Comparison of ENCODE assay signal across 20 cellular contexts in the genomic region with DNA sequence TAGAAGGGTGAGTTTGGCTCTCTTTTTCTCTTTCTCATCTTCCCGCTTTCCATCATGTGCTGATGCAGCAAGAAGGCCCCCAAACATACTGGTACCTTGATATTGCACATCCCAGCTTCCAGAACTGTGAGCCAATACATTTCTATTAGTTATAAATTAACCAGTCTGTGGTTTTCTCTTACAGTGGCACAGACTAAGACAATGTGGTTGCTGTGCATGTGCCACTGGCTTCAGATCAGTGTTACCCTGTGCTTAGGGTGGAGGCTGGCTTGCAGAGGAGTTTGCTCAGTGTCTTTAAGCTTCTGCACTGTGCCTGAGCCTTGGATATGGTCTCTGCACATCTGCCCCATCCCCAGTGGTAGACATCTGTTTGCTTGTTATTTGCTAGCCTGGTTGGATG. TPM values are rescaled to one million over a fixed set of nuclear protein-coding genes. Genes with fewer than 3 reads are reported as not detected.
A peak's percentile ranks its signal among the peaks of the same experiment; 100 is the strongest.
DNase-seq lines count a peak whose midpoint lies in the region; ATAC-seq, FAIRE-seq and TF ChIP-seq lines count a peak whose summit lies in the region.
"Had no signal": no experiment of that assay in that cellular context is flagged by ENCODE, and none has a peak within 500 bp of the region (broad histone marks: within the 10 kb centered on the region; RNA-seq: fewer than 3 reads in every experiment).

No MANE protein-coding gene starts in this region.

- no peaks in the 10 kb centered on the region for H4K20me1 ChIP-seq in GM12878 (ENCODE audit: control insufficient read depth, insufficient read depth)
- H4K20me1 ChIP-seq: BLaER1 had no signal

- no peaks in the 10 kb centered on the region; the same call in 2 of the 3 replicates for H3K9me3 ChIP-seq in GM12878 (replicated peaks; ENCODE audit: control insufficient read depth, insufficient read depth, low read length)
- H3K9me3 ChIP-seq in small intestine (ENCODE audit: control insufficient read depth, low read depth) = no peaks in the 10 kb centered on the region

- intact Hi-C loops in GM12878 (cut with micrococcal nuclease; ENCODE audit: unreplicated experiment) = no loop called here

- no peaks in the 10 kb centered on the region; a peak in 1 of 4 replicates for H3K36me3 ChIP-seq in GM12878 (ENCODE audit: control insufficient read depth in 2 of 2, insufficient read depth in 2 of 2, low read length in 1 of 2)
- no peaks in the 10 kb centered on the region for H3K36me3 ChIP-seq in small intestine (ENCODE audit: control insufficient read depth in 2 of 2, insufficient read depth in 2 of 2, low read length in 2 of 2)
- H3K36me3 ChIP-seq: BLaER1 had no signal

- H3K4me3 Mint-ChIP-seq in activated naive CD4-positive, alpha-beta T cell treated with anti-CD3 and anti-CD28 coated beads, Interleukin-2, amount 50 U/mL, for 24 hours = no peak overlapping the region
- no peak overlapping the region for H3K4me3 Mint-ChIP-seq in type B pancreatic cell
- H3K4me3 Mint-ChIP-seq: CD4-positive, alpha-beta memory T cell had no signal

- peaks cover 17% of the 10 kb centered on the region for H3K9me3 Mint-ChIP-seq in activated naive CD4-positive, alpha-beta T cell treated with anti-CD3 and anti-CD28 coated beads, Interleukin-2, amount 50 U/mL, for 24 hours
- no peaks in the 10 kb centered on the region for H3K9me3 Mint-ChIP-seq in type B pancreatic cell

- BruUV-seq in GM12878 (replicated peaks; lab: Mats Ljungman, UMichigan) = no TSS peak

- no peak for FAIRE-seq in GM12878 (lab: Jason Lieb, UNC)
- FAIRE-seq in small intestine (lab: Jason Lieb, UNC) = no peak
- FAIRE-seq: A204.1, GM12892 had no signal

- no peaks in the 10 kb centered on the region for H3K27me3 ChIP-seq in GM12878 (replicated peaks in 1 of 2; ENCODE audit: control insufficient read depth in 2 of 2, insufficient read depth in 2 of 2, low read length in 1 of 2)
- H3K27me3 ChIP-seq in small intestine (ENCODE audit: control insufficient read depth in 2 of 2, insufficient read depth in 2 of 2, low read length in 2 of 2) = no peaks in the 10 kb centered on the region
- H3K27me3 ChIP-seq: BLaER1 had no signal

- peaks cover 7% of the 10 kb centered on the region for H3K27me3 Mint-ChIP-seq in activated naive CD4-positive, alpha-beta T cell treated with anti-CD3 and anti-CD28 coated beads, Interleukin-2, amount 50 U/mL, for 24 hours
- peaks cover 10% of the 10 kb centered on the region for H3K27me3 Mint-ChIP-seq in type B pancreatic cell

- SMC1A ChIA-PET in GM12878 (lab: Charles Lee; ENCODE audit: uncharacterized antibody, unreplicated experiment) = no interaction called here

- CTCF ChIA-PET in GM12878 (lab: Yijun Ruan, JAX) = interaction anchor here (2.0 to 3.3 kb wide), 2 partner anchors 13 to 15 kb away, joined by 7 to 13 read pairs; no protein-coding TSS in a partner anchor

- no peak for DNase-seq in activated naive CD4-positive, alpha-beta T cell treated with Interleukin-2 at 50 U/mL for 16 hours
- no peak for DNase-seq in GM12878 (ENCODE audit: low read depth, low spot score)
- peak; percentile 24 for DNase-seq in left lobe of liver (ENCODE audit: low spot score)
- peak; percentile 16 for DNase-seq in type B pancreatic cell (ENCODE audit: extremely low spot score, unreplicated experiment)
- no peak for DNase-seq in small intestine
- DNase-seq in H4 (ENCODE audit: low spot score) = no peak
- no peak for DNase-seq in NCI-H1417 (lab: John Stamatoyannopoulos, UW)
- DNase-seq: CD4-positive, alpha-beta memory T cell; EL; H7; KG1; NCI-H1105 treated with DMSO at 0.1 percent for 48 hours; NCI-H187; NCI-H345; NCI-H524 treated with DMSO at 0.1 percent for 48 hours had no signal

- no peak overlapping the region for H3K9ac ChIP-seq in GM12878 (ENCODE audit: control insufficient read depth, insufficient read depth, low read length)
- H3K9ac ChIP-seq: BLaER1 had no signal

- peaks cover 6% of the 10 kb centered on the region for H3K36me3 Mint-ChIP-seq in activated naive CD4-positive, alpha-beta T cell treated with anti-CD3 and anti-CD28 coated beads, Interleukin-2, amount 50 U/mL, for 24 hours
- H3K36me3 Mint-ChIP-seq in type B pancreatic cell = no peaks in the 10 kb centered on the region

- peaks cover 5% of the 10 kb centered on the region for H3K4me1 Mint-ChIP-seq in activated naive CD4-positive, alpha-beta T cell treated with anti-CD3 and anti-CD28 coated beads, Interleukin-2, amount 50 U/mL, for 24 hours
- H3K4me1 Mint-ChIP-seq in type B pancreatic cell (ENCODE audit: unreplicated experiment) = peaks cover 5% of the 10 kb centered on the region

- no peaks in the 10 kb centered on the region for H3K79me2 ChIP-seq in GM12878 (ENCODE audit: control insufficient read depth, insufficient read depth, low read length)

- in situ Hi-C loops in GM12878 (cut with MboI) = no loop called here

- no peak for TF ChIP-seq EP300 in GM12878 (IDR thresholded peaks at IDR 0.05; ENCODE audit: borderline replicate concordance in 1 of 2, control insufficient read depth in 1 of 2, low read depth in 2 of 2, low read length in 2 of 2)

- H3K4me1 ChIP-seq in GM12878 (ENCODE audit: control insufficient read depth, insufficient read depth, low read length) (peaks cover 5% of the 10 kb centered on the region; the same call in 1 of the 2 replicates), small intestine (ENCODE audit: control insufficient read depth in 2 of 2, insufficient read depth in 1 of 2, low read depth in 1 of 2, low read length in 1 of 2) (no peaks in the 10 kb centered on the region)

- POLR2A ChIA-PET in GM12878 (lab: Charles Lee) = no interaction called here

- H3K4me3 ChIP-seq in GM12878 (no peak overlapping the region), small intestine (ENCODE audit: low read depth in 1 of 2, low read length in 2 of 2) (no peak overlapping the region)
- H3K4me3 ChIP-seq: BLaER1 had no signal

- H3K27ac Mint-ChIP-seq in activated naive CD4-positive, alpha-beta T cell treated with anti-CD3 and anti-CD28 coated beads, Interleukin-2, amount 50 U/mL, for 24 hours = peak overlapping the region; percentile 57
- no peak overlapping the region for H3K27ac Mint-ChIP-seq in type B pancreatic cell

- H3K4me2 ChIP-seq in GM12878 (ENCODE audit: control insufficient read depth, insufficient read depth) = no peak overlapping the region
- H3K4me2 ChIP-seq: BLaER1 had no signal

- TF ChIP-seq RAD21 in GM12878 (IDR thresholded peaks at IDR 0.05; ENCODE audit: insufficient read depth, low read depth, low read length) = no peak

- RAD21 ChIA-PET in GM12878 (lab: Charles Lee; ENCODE audit: unreplicated experiment) = no interaction called here

- H3K27ac ChIP-seq in GM12878 (ENCODE audit: control insufficient read depth, insufficient read depth) (no peak overlapping the region), small intestine (ENCODE audit: low read depth in 1 of 2, low read length in 1 of 2) (no peak overlapping the region)
- H3K27ac ChIP-seq: BLaER1 had no signal

- no peak for TF ChIP-seq CTCF in GM12878 (IDR thresholded peaks at IDR 0.05 in 2 of 3, conservative IDR thresholded peaks at IDR 0.05 in 1 of 3; ENCODE audit: control insufficient read depth in 2 of 3, extremely low read depth in 1 of 3, insufficient read depth in 1 of 3, low read depth in 3 of 3, low read length in 3 of 3)
- no peak for TF ChIP-seq CTCF in type B pancreatic cell (conservative IDR thresholded peaks at IDR 0.05)

- 87% methylated on average over 1 of the region's 1 CpG for WGBS in GM12878 (ENCODE audit: insufficient coverage, insufficient replicate concordance, low lambda C conversion rate, missing lambda C conversion rate)
- 90 to 92% (median 91%) methylated on average over 1 of the region's 1 CpG for WGBS in small intestine, 3 donors

- no peak for TF ChIP-seq POLR2A in GM12878 (IDR thresholded peaks at IDR 0.05; ENCODE audit: low read depth, low read length)

- peak; percentile 50 for ATAC-seq in GM12878
- peak; percentile 69 for ATAC-seq in left lobe of liver

- H2AFZ ChIP-seq in GM12878 (ENCODE audit: control insufficient read depth, low read depth, low read length) = no peak overlapping the region

RNA-seq across cellular contexts. Expression of gene IFI27L2, which starts 5.5 kb away (rescaled TPM):
- 7.1 and 11.9 TPM in 2 replicates for total RNA-seq in GM12878 (2013; cell fraction: nucleolus; rRNA removed)
- 109 and 134 TPM in 2 replicates for total RNA-seq in GM12878 (2014; rRNA removed)
- 46.9 and 54.2 TPM in 2 replicates for total RNA-seq in GM12878 (2014; rRNA removed; fragmentation: Illumina TruSeq; extraction: Trizol)
- 59.5 and 66.9 TPM in 2 replicates for total RNA-seq in GM12878 (2021)
- polyA plus RNA-seq in GM12878 (2011; ENCODE audit: low read depth) = 39.6 TPM
- 21.0 and 41.9 TPM in 2 replicates for polyA plus RNA-seq in GM12878 (2011; rRNA removed)
- polyA plus RNA-seq in GM12878 (2011; cell fraction: cytosol; rRNA removed) = 113 and 133 TPM in 2 replicates
- polyA plus RNA-seq in GM12878 (2011; cell fraction: nucleus; rRNA removed) = 49.5 and 53.8 TPM in 2 replicates
- polyA plus RNA-seq in GM12878 (2012) = 99.3 and 161 TPM in 2 replicates
- polyA plus RNA-seq in GM12878 (2014; fragmentation: Illumina TruSeq; extraction: Trizol) = 8.9 and 31.9 TPM in 2 replicates
- 10 to 100 TPM; 26.6 to 61.2 TPM for polyA plus RNA-seq in GM12878 (2014; fragmentation: Nextera tagmentation; extraction: Ambion mirVana)
- polyA plus RNA-seq in GM12878 (2014; rRNA removed) = 121 and 126 TPM in 2 replicates
- 10 to 100 TPM; 80.4 to 81.8 TPM for polyA plus RNA-seq in GM12878 (2016; fragmentation: Nextera tagmentation; extraction: Ambion mirVana)
- 15.3 and 34.3 TPM in 2 replicates for polyA minus RNA-seq in GM12878 (2011; rRNA and poly(A)+ RNA removed)
- polyA minus RNA-seq in GM12878 (2011; cell fraction: cytosol; rRNA and poly(A)+ RNA removed) = 10.2 and 11.0 TPM in 2 replicates
- polyA minus RNA-seq in GM12878 (2011; cell fraction: nucleus; rRNA and poly(A)+ RNA removed) = 10.2 and 18.1 TPM in 2 replicates
- total RNA-seq in left lobe of liver = 1.2 TPM
- 14.8 and 28.2 TPM in 2 replicates for total RNA-seq in type B pancreatic cell (ENCODE audit: low replicate concordance)
- 10 to 100 TPM; 23.0 to 96.7 (median 83.8) TPM for polyA plus RNA-seq in small intestine
- total RNA-seq in H4 (2014; rRNA removed; shearing (Covaris generic)) = 109 and 122 TPM in 2 replicates

RNA-seq across cellular contexts. Expression of gene IFI27, which starts 13.3 kb away (rescaled TPM):
- total RNA-seq in GM12878 (2013; cell fraction: nucleolus; rRNA removed) = 0.73 and 0.90 TPM in 2 replicates
- total RNA-seq in GM12878 (2014; rRNA removed) = 1.6 TPM in 2 replicates
- 0.97 and 1.4 TPM in 2 replicates for total RNA-seq in GM12878 (2014; rRNA removed; fragmentation: Illumina TruSeq; extraction: Trizol)
- total RNA-seq in GM12878 (2021) = 2.0 and 2.9 TPM in 2 replicates
- 0.09 TPM for polyA plus RNA-seq in GM12878 (2011; ENCODE audit: low read depth)
- polyA plus RNA-seq in GM12878 (2011; rRNA removed) = 31.3 and 45.5 TPM in 2 replicates
- polyA plus RNA-seq in GM12878 (2011; cell fraction: cytosol; rRNA removed) = 130 and 135 TPM in 2 replicates
- 37.2 and 43.7 TPM in 2 replicates for polyA plus RNA-seq in GM12878 (2011; cell fraction: nucleus; rRNA removed)
- polyA plus RNA-seq in GM12878 (2012) = 1.1 and 1.4 TPM in 2 replicates
- polyA plus RNA-seq in GM12878 (2014; fragmentation: Illumina TruSeq; extraction: Trizol) = 1.1 and 1.5 TPM in 2 replicates
- 1 to 10 TPM; 3.7 to 4.7 TPM for polyA plus RNA-seq in GM12878 (2014; fragmentation: Nextera tagmentation; extraction: Ambion mirVana)
- 1.3 TPM in 2 replicates for polyA plus RNA-seq in GM12878 (2014; rRNA removed)
- polyA plus RNA-seq in GM12878 (2016; fragmentation: Nextera tagmentation; extraction: Ambion mirVana) = 1 to 10 TPM; 3.8 to 5.2 TPM
- polyA minus RNA-seq in GM12878 (2011; rRNA and poly(A)+ RNA removed) = 19.4 and 36.6 TPM in 2 replicates
- polyA minus RNA-seq in GM12878 (2011; cell fraction: cytosol; rRNA and poly(A)+ RNA removed) = 4.9 and 6.5 TPM in 2 replicates
- 4.4 and 5.1 TPM in 2 replicates for polyA minus RNA-seq in GM12878 (2011; cell fraction: nucleus; rRNA and poly(A)+ RNA removed)
- total RNA-seq in left lobe of liver = 20.4 TPM
- total RNA-seq in type B pancreatic cell (ENCODE audit: low replicate concordance) = 12.6 and 15.5 TPM in 2 replicates
- polyA plus RNA-seq in small intestine = 1,000 to 10,000 TPM in 1 of 3 donors, 100 to 1,000 TPM in 2; 285 to 1,277 (median 806) TPM
- 2,076 and 2,328 TPM in 2 replicates for total RNA-seq in H4 (2014; rRNA removed; shearing (Covaris generic))
- total RNA-seq: SK-MEL-5 had no signal

RNA-seq across cellular contexts. Expression of gene IFI27L1, which starts 42.8 kb away (rescaled TPM):
- 3.7 and 8.2 TPM in 2 replicates for total RNA-seq in GM12878 (2013; cell fraction: nucleolus; rRNA removed)
- 22.0 and 29.9 TPM in 2 replicates for total RNA-seq in GM12878 (2014; rRNA removed)
- total RNA-seq in GM12878 (2014; rRNA removed; fragmentation: Illumina TruSeq; extraction: Trizol) = 22.5 and 28.1 TPM in 2 replicates
- total RNA-seq in GM12878 (2021) = 34.7 TPM in 2 replicates
- polyA plus RNA-seq in GM12878 (2011; ENCODE audit: low read depth) = 42.2 TPM
- polyA plus RNA-seq in GM12878 (2011; rRNA removed) = 17.5 and 22.1 TPM in 2 replicates
- 33.2 and 37.0 TPM in 2 replicates for polyA plus RNA-seq in GM12878 (2011; cell fraction: cytosol; rRNA removed)
- 21.6 and 22.1 TPM in 2 replicates for polyA plus RNA-seq in GM12878 (2011; cell fraction: nucleus; rRNA removed)
- 15.9 and 21.6 TPM in 2 replicates for polyA plus RNA-seq in GM12878 (2012)
- polyA plus RNA-seq in GM12878 (2014; fragmentation: Illumina TruSeq; extraction: Trizol) = 10.1 and 17.4 TPM in 2 replicates
- polyA plus RNA-seq in GM12878 (2014; fragmentation: Nextera tagmentation; extraction: Ambion mirVana) = 10 to 100 TPM; 27.3 to 28.2 TPM
- polyA plus RNA-seq in GM12878 (2014; rRNA removed) = 28.0 and 33.0 TPM in 2 replicates
- 10 to 100 TPM; 34.3 to 38.8 TPM for polyA plus RNA-seq in GM12878 (2016; fragmentation: Nextera tagmentation; extraction: Ambion mirVana)
- polyA minus RNA-seq in GM12878 (2011; rRNA and poly(A)+ RNA removed) = 5.0 and 7.4 TPM in 2 replicates
- polyA minus RNA-seq in GM12878 (2011; cell fraction: cytosol; rRNA and poly(A)+ RNA removed) = 3.3 and 4.0 TPM in 2 replicates
- polyA minus RNA-seq in GM12878 (2011; cell fraction: nucleus; rRNA and poly(A)+ RNA removed) = 3.7 and 5.1 TPM in 2 replicates
- total RNA-seq in left lobe of liver = 5.9 TPM
- 15.6 and 36.8 TPM in 2 replicates for total RNA-seq in type B pancreatic cell (ENCODE audit: low replicate concordance)
- 10 to 100 TPM; 29.2 to 44.5 (median 29.8) TPM for polyA plus RNA-seq in small intestine
- total RNA-seq in H4 (2014; rRNA removed; shearing (Covaris generic)) = 16.1 and 32.8 TPM in 2 replicates

RNA-seq across cellular contexts. Expression of gene DDX24, which starts 42.9 kb away (rescaled TPM):
- total RNA-seq in GM12878 (2013; cell fraction: nucleolus; rRNA removed) = 121 and 123 TPM in 2 replicates
- total RNA-seq in GM12878 (2014; rRNA removed) (143 and 161 TPM in 2 replicates), GM12878 (2014; rRNA removed; fragmentation: Illumina TruSeq; extraction: Trizol) (159 and 183 TPM in 2 replicates), GM12878 (2021) (179 and 186 TPM in 2 replicates), left lobe of liver (54.2 TPM), type B pancreatic cell (ENCODE audit: low replicate concordance) (127 and 156 TPM in 2 replicates)
- polyA plus RNA-seq in GM12878 (2011; ENCODE audit: low read depth) = 168 TPM
- polyA plus RNA-seq in GM12878 (2011; rRNA removed) (216 and 229 TPM in 2 replicates), GM12878 (2014; fragmentation: Illumina TruSeq; extraction: Trizol) (266 and 322 TPM in 2 replicates), GM12878 (2014; fragmentation: Nextera tagmentation; extraction: Ambion mirVana) (100 to 1,000 TPM; 137 to 176 TPM), GM12878 (2014; rRNA removed) (142 and 153 TPM in 2 replicates), GM12878 (2016; fragmentation: Nextera tagmentation; extraction: Ambion mirVana) (100 to 1,000 TPM; 208 to 216 TPM), small intestine (10 to 100 TPM; 35.1 to 64.6 (median 51.2) TPM)
- polyA plus RNA-seq in GM12878 (2011; cell fraction: cytosol; rRNA removed) = 180 and 182 TPM in 2 replicates
- 183 and 191 TPM in 2 replicates for polyA plus RNA-seq in GM12878 (2011; cell fraction: nucleus; rRNA removed)
- polyA plus RNA-seq in GM12878 (2012) = 136 and 143 TPM in 2 replicates
- 137 and 152 TPM in 2 replicates for polyA minus RNA-seq in GM12878 (2011; rRNA and poly(A)+ RNA removed)
- 43.4 and 65.5 TPM in 2 replicates for polyA minus RNA-seq in GM12878 (2011; cell fraction: cytosol; rRNA and poly(A)+ RNA removed)
- 49.4 and 61.3 TPM in 2 replicates for polyA minus RNA-seq in GM12878 (2011; cell fraction: nucleus; rRNA and poly(A)+ RNA removed)
- 110 and 134 TPM in 2 replicates for total RNA-seq in H4 (2014; rRNA removed; shearing (Covaris generic))

RNA-seq across cellular contexts. Expression of gene PPP4R4, which starts 50.3 kb away (rescaled TPM):
- 0.17 and 0.20 TPM in 2 replicates for total RNA-seq in GM12878 (2013; cell fraction: nucleolus; rRNA removed)
- total RNA-seq in GM12878 (2014; rRNA removed) = 0.06 and 0.22 TPM in 2 replicates
- total RNA-seq in GM12878 (2014; rRNA removed; fragmentation: Illumina TruSeq; extraction: Trizol) = 0.13 and 0.28 TPM in 2 replicates
- 0.13 TPM in 1 of 2 replicates, not detected in the other for total RNA-seq in GM12878 (2021)
- polyA plus RNA-seq in GM12878 (2011; ENCODE audit: low read depth) = not detected
- 0.10 and 0.13 TPM in 2 replicates for polyA plus RNA-seq in GM12878 (2011; rRNA removed)
- polyA plus RNA-seq in GM12878 (2011; cell fraction: cytosol; rRNA removed) = 0.07 and 0.17 TPM in 2 replicates
- not detected in 2 replicates for polyA plus RNA-seq in GM12878 (2011; cell fraction: nucleus; rRNA removed)
- 0.08 and 0.20 TPM in 2 replicates for polyA plus RNA-seq in GM12878 (2012)
- 0.01 TPM in 1 of 2 replicates, not detected in the other for polyA plus RNA-seq in GM12878 (2014; fragmentation: Illumina TruSeq; extraction: Trizol)
- polyA plus RNA-seq in GM12878 (2014; fragmentation: Nextera tagmentation; extraction: Ambion mirVana) = under 1 TPM in 1 of 2 experiments, not detected in 1; 0.02 TPM
- not detected in 2 replicates for polyA plus RNA-seq in GM12878 (2014; rRNA removed)
- polyA plus RNA-seq in GM12878 (2016; fragmentation: Nextera tagmentation; extraction: Ambion mirVana) = not detected
- polyA minus RNA-seq in GM12878 (2011; rRNA and poly(A)+ RNA removed) = 0.07 and 0.62 TPM in 2 replicates
- not detected in 2 replicates for polyA minus RNA-seq in GM12878 (2011; cell fraction: cytosol; rRNA and poly(A)+ RNA removed)
- 0.24 and 0.96 TPM in 2 replicates for polyA minus RNA-seq in GM12878 (2011; cell fraction: nucleus; rRNA and poly(A)+ RNA removed)
- total RNA-seq in left lobe of liver = 0.28 TPM
- total RNA-seq in type B pancreatic cell (ENCODE audit: low replicate concordance) = 1.3 and 1.9 TPM in 2 replicates
- under 1 TPM in 1 of 3 donors, not detected in 2; 0.03 TPM for polyA plus RNA-seq in small intestine
- total RNA-seq in H4 (2014; rRNA removed; shearing (Covaris generic)) = 3.3 and 3.8 TPM in 2 replicates

Comparison
In these comparisons a context has a peak if more than half of its experiments do, and no peak if none do; other contexts are left out.
1. DNase-seq: peak in left lobe of liver (single experiment) and type B pancreatic cell (single experiment); none in activated naive CD4-positive, alpha-beta T cell treated with Interleukin-2 at 50 U/mL for 16 hours (single experiment), GM12878 (single experiment), small intestine (single experiment), H4 (single experiment) and NCI-H1417 (0 of 3).
2. RNA of gene IFI27, which starts 13.3 kb away (total RNA-seq): 2,076 to 2,328 TPM in H4; 20.4 TPM in left lobe of liver (single experiment), 12.6 to 15.5 TPM in type B pancreatic cell and 0.73 to 2.9 TPM in GM12878; every median in the first group is over 10 times any median in the second.